ENCODE assay signal across 8 cellular contexts in the genomic region with DNA sequence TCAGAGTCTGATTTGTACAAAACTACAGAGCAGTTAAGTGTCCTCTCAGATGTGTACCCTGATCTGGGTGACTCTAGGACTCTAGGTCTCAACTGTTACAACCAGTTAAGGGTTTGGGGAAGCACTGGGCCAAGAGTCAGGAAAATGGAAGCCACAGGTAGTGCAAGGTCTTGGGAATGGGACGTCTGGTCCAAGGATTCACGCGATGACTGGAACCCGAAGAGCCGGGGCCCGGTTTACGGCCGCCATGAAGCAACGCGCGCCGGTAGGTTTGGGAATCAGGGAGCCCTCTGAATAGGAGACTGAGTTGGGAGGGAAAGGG. TPM values are rescaled to one million over a fixed set of nuclear protein-coding genes. Genes with fewer than 3 reads are reported as not detected.
A peak's percentile ranks its signal among the peaks of the same experiment; 100 is the strongest.
DNase-seq lines count a peak whose midpoint lies in the region; ATAC-seq and TF ChIP-seq lines count a peak whose summit lies in the region.

No MANE protein-coding gene starts in this region.

- no peaks in the 10 kb centered on the region for H3K9me3 Mint-ChIP-seq in activated CD8-positive, alpha-beta memory T cell treated with anti-CD3 and anti-CD28 coated beads, Interleukin-2, amount 10 ng/mL, durations not matched to agents 7 days and 5 days (ENCODE audit: low read depth)
- no peaks in the 10 kb centered on the region for H3K9me3 Mint-ChIP-seq in activated naive CD4-positive, alpha-beta T cell treated with anti-CD3 and anti-CD28 coated beads, Interleukin-2, amount 50 U/mL, for 72 hours

- H3K27ac Mint-ChIP-seq in activated CD8-positive, alpha-beta memory T cell treated with anti-CD3 and anti-CD28 coated beads, Interleukin-2, amount 10 ng/mL, durations not matched to agents 7 days and 5 days: peak overlapping the region; percentile 72
- peak overlapping the region; percentile 50 to 70 for H3K27ac Mint-ChIP-seq in activated naive CD4-positive, alpha-beta T cell treated with anti-CD3 and anti-CD28 coated beads, Interleukin-2, amount 50 U/mL, for 72 hours

- H3K4me3 Mint-ChIP-seq in activated CD8-positive, alpha-beta memory T cell treated with anti-CD3 and anti-CD28 coated beads, Interleukin-2, amount 10 ng/mL, durations not matched to agents 7 days and 5 days: peak overlapping the region; percentile 78

- H3K4me3 ChIP-seq in iPS-20b (ENCODE audit: low read length) (peak overlapping the region; percentile 65), testis (peak overlapping the region; percentile 61 to 67)

- no peaks in the 10 kb centered on the region for H3K4me1 ChIP-seq in iPS-20b (ENCODE audit: insufficient read depth, low read length)
- no peaks in the 10 kb centered on the region for H3K4me1 ChIP-seq in testis

- WGBS in testis, 2 donors: 0 to 1% methylated on average over 4 to 8 of the region's 12 CpGs

- no peaks in the 10 kb centered on the region for H3K9me3 ChIP-seq in iPS-20b (ENCODE audit: insufficient read depth, low read depth, low read length)
- no peaks in the 10 kb centered on the region for H3K9me3 ChIP-seq in testis

- no peaks in the 10 kb centered on the region for H3K36me3 Mint-ChIP-seq in activated CD8-positive, alpha-beta memory T cell treated with anti-CD3 and anti-CD28 coated beads, Interleukin-2, amount 10 ng/mL, durations not matched to agents 7 days and 5 days
- H3K36me3 Mint-ChIP-seq in activated naive CD4-positive, alpha-beta T cell treated with anti-CD3 and anti-CD28 coated beads, Interleukin-2, amount 50 U/mL, for 72 hours: peaks cover 0 to 4% of the 10 kb centered on the region in 2 donors

- H3K27me3 ChIP-seq in iPS-20b (ENCODE audit: insufficient read depth, low read length) (no peaks in the 10 kb centered on the region), testis (no peaks in the 10 kb centered on the region)

- ATAC-seq in activated CD8-positive, alpha-beta memory T cell treated with anti-CD3 and anti-CD28 coated beads, Interleukin-2, amount 10 ng/mL, durations not matched to agents 7 days and 5 days: no peak
- ATAC-seq in HG03432 (IDR thresholded peaks at IDR 0.05; ENCODE audit: unreplicated experiment) (peak; percentile 21), GM18873 (IDR thresholded peaks at IDR 0.05; ENCODE audit: low FRiP score, unreplicated experiment) (no peak)
- peak; percentile 8 to 15 for ATAC-seq in activated naive CD4-positive, alpha-beta T cell treated with anti-CD3 and anti-CD28 coated beads, Interleukin-2, amount 50 U/mL, for 72 hours

- no peak for TF ChIP-seq CTCF in testis (IDR thresholded peaks at IDR 0.05)

- no peak for DNase-seq in activated CD8-positive, alpha-beta memory T cell treated with anti-CD3 and anti-CD28 coated beads, Interleukin-2, amount 10 ng/mL, durations not matched to agents 7 days and 5 days
- DNase-seq in activated CD8-positive, alpha-beta memory T cell treated with anti-CD3 and anti-CD28 coated beads, Interleukin-2, amount 50 U/mL, for 4 hours: no peak
- no peak for DNase-seq in activated naive CD4-positive, alpha-beta T cell treated with anti-CD3 and anti-CD28 coated beads, Interleukin-2, amount 50 U/mL, for 72 hours (ENCODE audit: low spot score in 2 of 2)
- DNase-seq in testis (no peak), T-helper 9 cell (no peak)

- intact Hi-C loops in testis (cut with DNase I; ENCODE audit: low total_unique reads): no loop called here

- H3K36me3 ChIP-seq in iPS-20b (ENCODE audit: insufficient read depth, low read depth, low read length): no peaks in the 10 kb centered on the region
- no peaks in the 10 kb centered on the region for H3K36me3 ChIP-seq in testis (ENCODE audit: low read depth, missing control alignments)

- peaks cover 23% of the 10 kb centered on the region for H3K4me1 Mint-ChIP-seq in activated CD8-positive, alpha-beta memory T cell treated with anti-CD3 and anti-CD28 coated beads, Interleukin-2, amount 10 ng/mL, durations not matched to agents 7 days and 5 days

- CTCF ChIA-PET in activated CD8-positive, alpha-beta memory T cell treated with anti-CD3 and anti-CD28 coated beads, Interleukin-2, amount 10 ng/mL, durations not matched to agents 7 days and 5 days (lab: Charles Lee): no interaction called here

- no peak for TF ChIP-seq POLR2A in testis (IDR thresholded peaks at IDR 0.05)

- H3K9ac ChIP-seq in iPS-20b (ENCODE audit: low read depth, low read length): peak overlapping the region; percentile 68; the same call in 1 of the 2 replicates

- H3K27ac ChIP-seq in iPS-20b (ENCODE audit: low read length) (no peak overlapping the region), testis (peak overlapping the region; percentile 80 to 84)

- no peaks in the 10 kb centered on the region for H3K27me3 Mint-ChIP-seq in activated CD8-positive, alpha-beta memory T cell treated with anti-CD3 and anti-CD28 coated beads, Interleukin-2, amount 10 ng/mL, durations not matched to agents 7 days and 5 days

RNA-seq across cellular contexts. Expression of gene HPRT1, which starts 0.3 kb away (rescaled TPM):
- total RNA-seq in activated CD8-positive, alpha-beta memory T cell treated with anti-CD3 and anti-CD28 coated beads, Interleukin-2, amount 10 ng/mL, durations not matched to agents 7 days and 5 days: 10 to 100 TPM; 81.4 to 86.5 TPM
- total RNA-seq in activated naive CD4-positive, alpha-beta T cell treated with anti-CD3 and anti-CD28 coated beads, Interleukin-2, amount 50 U/mL, for 72 hours: 10 to 100 TPM; 96.0 to 96.2 TPM
- 100 to 1,000 TPM; 119 to 125 TPM for total RNA-seq in testis
- 170 TPM for polyA plus RNA-seq in testis (ENCODE audit: insufficient read depth, low read depth, low replicate concordance)

Comparison
In these comparisons a context has a peak if more than half of its experiments do, and no peak if none do; other contexts are left out.
1. ATAC-seq: peak in HG03432 (single experiment) and activated naive CD4-positive, alpha-beta T cell treated with anti-CD3 and anti-CD28 coated beads, Interleukin-2, amount 50 U/mL, for 72 hours (2 of 2); none in activated CD8-positive, alpha-beta memory T cell treated with anti-CD3 and anti-CD28 coated beads, Interleukin-2, amount 10 ng/mL, durations not matched to agents 7 days and 5 days (single experiment) and GM18873 (single experiment).